In the genomic region with DNA sequence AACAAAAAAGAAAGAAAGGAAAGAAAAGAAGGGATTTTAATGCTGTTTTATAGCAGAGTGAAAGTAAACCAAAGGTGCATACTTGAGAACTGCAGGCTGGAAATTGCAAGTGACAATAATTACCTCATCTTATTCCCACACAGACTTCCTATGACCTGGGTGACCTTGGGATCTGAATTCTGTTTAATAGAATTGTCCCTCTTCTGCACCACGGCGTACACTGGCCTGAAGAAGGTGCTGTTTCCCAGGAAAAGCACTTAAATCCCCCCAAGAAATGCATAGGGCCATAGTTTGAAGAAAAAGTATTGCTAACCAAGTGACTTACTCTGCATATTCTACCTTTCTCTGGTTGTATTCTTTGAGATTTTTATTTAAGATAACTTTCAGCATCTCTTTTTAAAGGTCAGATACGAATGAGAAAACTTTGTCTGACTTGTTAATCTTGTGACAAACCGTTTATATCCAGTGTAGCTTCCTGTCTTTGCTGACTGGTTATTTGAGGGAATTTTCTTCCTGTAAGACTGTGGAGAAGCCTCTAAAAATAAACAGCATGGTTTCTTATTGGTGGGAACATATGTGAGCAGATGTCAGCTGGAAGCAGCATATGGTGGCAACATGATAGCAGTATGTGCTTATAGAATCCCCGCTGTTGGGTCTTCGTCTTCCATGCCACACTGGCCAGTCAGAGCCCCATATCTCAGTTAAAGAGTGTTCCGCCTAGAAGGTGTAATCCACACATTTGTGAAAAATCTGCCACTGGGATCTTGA, we compare ENCODE assay signal across 8 cellular contexts. TPM values are rescaled to one million over a fixed set of nuclear protein-coding genes. Genes with fewer than 3 reads are reported as not detected.
DNase-seq lines count a peak whose midpoint lies in the region; FAIRE-seq and TF ChIP-seq lines count a peak whose summit lies in the region.

No MANE protein-coding gene starts in this region.

- DNase-seq in BJ (ENCODE audit: low read depth) (no peak), HFFc6 (peak; percentile 38), SK-N-DZ (ENCODE audit: low spot score) (peak; percentile 16), kidney (no peak), GM19238 (ENCODE audit: insufficient read length, low spot score) (no peak), cerebellar nuclear complex (lab: John Stamatoyannopoulos, UW) (no peak)
- DNase-seq in NK-92 treated with Interleukin-12 subunit alpha and Interleukin-12 subunit beta, amount 100 ng/mL, for 24 hours (lab: John Stamatoyannopoulos, UW) = no peak
- DNase-seq in activated naive CD4-positive, alpha-beta T cell treated with anti-CD3 and anti-CD28 coated beads, Interleukin-2, amount 10 ng/mL, durations not matched to agents 7 days and 5 days = no peak

- intact Hi-C loops in kidney (cut with DNase I) = no loop called here

- no peak overlapping the region for H3K4me3 ChIP-seq in BJ (ENCODE audit: low read depth, low read length)
- H3K4me3 ChIP-seq in kidney (ENCODE audit: low read length in 2 of 2) = no peak overlapping the region

- no peak overlapping the region for H3K9ac ChIP-seq in kidney (ENCODE audit: low read length in 2 of 2)

- POLR2A ChIA-PET in BJ (lab: Charles Lee) = no interaction called here

- peaks cover 21% of the 10 kb centered on the region for H3K4me1 Mint-ChIP-seq in HFFc6 (ENCODE audit: low read depth)
- no peaks in the 10 kb centered on the region for H3K4me1 Mint-ChIP-seq in activated naive CD4-positive, alpha-beta T cell treated with anti-CD3 and anti-CD28 coated beads, Interleukin-2, amount 10 ng/mL, durations not matched to agents 7 days and 5 days

- no peaks in the 10 kb centered on the region for H3K9me3 Mint-ChIP-seq in HFFc6
- no peaks in the 10 kb centered on the region for H3K9me3 Mint-ChIP-seq in activated naive CD4-positive, alpha-beta T cell treated with anti-CD3 and anti-CD28 coated beads, Interleukin-2, amount 10 ng/mL, durations not matched to agents 7 days and 5 days

- H3K27ac ChIP-seq in kidney (ENCODE audit: low read depth in 2 of 2, low read length in 2 of 2) = no peak overlapping the region

- no peak for FAIRE-seq in kidney (lab: Jason Lieb, UNC)

- H3K4me1 ChIP-seq in kidney (ENCODE audit: control insufficient read depth in 1 of 2, insufficient read depth in 1 of 2, low read depth in 1 of 2, low read length in 2 of 2) = peaks cover under 1 to 2% of the 10 kb centered on the region in 2 donors

- no peaks in the 10 kb centered on the region; the same call in 1 of the 2 replicates for H3K27me3 Mint-ChIP-seq in HFFc6 (ENCODE audit: insufficient read depth)
- H3K27me3 Mint-ChIP-seq in activated naive CD4-positive, alpha-beta T cell treated with anti-CD3 and anti-CD28 coated beads, Interleukin-2, amount 10 ng/mL, durations not matched to agents 7 days and 5 days = peaks cover 8% of the 10 kb centered on the region

- H3K9me3 ChIP-seq in kidney (ENCODE audit: control insufficient read depth in 1 of 2, low read length in 2 of 2) = no peaks in the 10 kb centered on the region

- H3K27me3 ChIP-seq in BJ (ENCODE audit: control insufficient read depth, insufficient read depth, low read length) = no peaks in the 10 kb centered on the region

- CTCF ChIA-PET in BJ (lab: Yijun Ruan, JAX) = interaction anchor here (0.6 to 3.2 kb wide), 12 partner anchors 8 to 1113 kb away, joined by 3 to 14 read pairs (median 3); partner anchors contain the start of gene TGFB2
- CTCF ChIA-PET in activated naive CD4-positive, alpha-beta T cell treated with anti-CD3 and anti-CD28 coated beads, Interleukin-2, amount 10 ng/mL, durations not matched to agents 7 days and 5 days (lab: Charles Lee) = no interaction called here

- TF ChIP-seq CTCF in BJ (IDR thresholded peaks at IDR 0.05; ENCODE audit: insufficient read depth, low read depth, low read length) (peak; percentile 69), HFFc6 (IDR thresholded peaks at IDR 0.05) (peak; percentile 80), kidney (IDR thresholded peaks at IDR 0.05; ENCODE audit: borderline replicate concordance, extremely low read depth, insufficient read depth) (peak; percentile 48)

- no peaks in the 10 kb centered on the region; the same call in none of the 2 replicates for H3K36me3 ChIP-seq in BJ (ENCODE audit: control insufficient read depth, insufficient read depth, low read length)
- no peaks in the 10 kb centered on the region for H3K36me3 ChIP-seq in kidney (ENCODE audit: control insufficient read depth in 1 of 2, insufficient read depth in 2 of 2, low read length in 2 of 2)

- H3K27ac Mint-ChIP-seq in HFFc6 = no peak overlapping the region
- no peak overlapping the region for H3K27ac Mint-ChIP-seq in activated naive CD4-positive, alpha-beta T cell treated with anti-CD3 and anti-CD28 coated beads, Interleukin-2, amount 10 ng/mL, durations not matched to agents 7 days and 5 days

- H3K4me3 Mint-ChIP-seq in HFFc6 = no peak overlapping the region
- no peak overlapping the region for H3K4me3 Mint-ChIP-seq in activated naive CD4-positive, alpha-beta T cell treated with anti-CD3 and anti-CD28 coated beads, Interleukin-2, amount 10 ng/mL, durations not matched to agents 7 days and 5 days

- no peaks in the 10 kb centered on the region for H3K36me3 Mint-ChIP-seq in HFFc6 (ENCODE audit: low read depth)
- no peaks in the 10 kb centered on the region for H3K36me3 Mint-ChIP-seq in activated naive CD4-positive, alpha-beta T cell treated with anti-CD3 and anti-CD28 coated beads, Interleukin-2, amount 10 ng/mL, durations not matched to agents 7 days and 5 days

RNA-seq across cellular contexts. Expression of gene TGFB2, which starts 16.3 kb away (rescaled TPM):
- polyA plus RNA-seq in BJ (2011; rRNA removed) (4.8 and 10.2 TPM in 2 replicates), kidney (ENCODE audit: insufficient read depth, low read depth, low replicate concordance) (1.4 TPM)
- polyA minus RNA-seq in BJ (2011; rRNA and poly(A)+ RNA removed) = 4.2 and 5.7 TPM in 2 replicates
- total RNA-seq in HFFc6 (2021; fragmentation: NEBNext Ultra II Directional; extraction: Animal tissue kit (Norgen Biotek cat#: 25700)) = 10 to 100 TPM in 1 of 6 experiments, 1 to 10 TPM in 5; 2.0 to 11.8 (median 2.5) TPM
- polyA plus RNA-seq in SK-N-DZ (2014; cell fraction: cytosol; rRNA removed) = 0.13 and 0.71 TPM in 2 replicates
- polyA plus RNA-seq in SK-N-DZ (2014; cell fraction: nucleus; rRNA removed) = 0.57 and 0.65 TPM in 2 replicates
- total RNA-seq in kidney = 12.2 TPM

Comparison
In these comparisons a context has a peak if more than half of its experiments do, and no peak if none do; other contexts are left out.
1. DNase-seq: peak in HFFc6 (single experiment) and SK-N-DZ (single experiment); none in BJ (single experiment), kidney (single experiment), NK-92 treated with Interleukin-12 subunit alpha and Interleukin-12 subunit beta, amount 100 ng/mL, for 24 hours (single experiment), activated naive CD4-positive, alpha-beta T cell treated with anti-CD3 and anti-CD28 coated beads, Interleukin-2, amount 10 ng/mL, durations not matched to agents 7 days and 5 days (single experiment), GM19238 (single experiment) and cerebellar nuclear complex (0 of 2).
2. Peak in every context shown above with its lines, with median percentiles within 50 percentile points of each other: CTCF ChIP-seq.